Comparison of ENCODE assay signal across 8 cellular contexts in genomic region chr2:137888845-137889244, GRCh38.
DNase-seq lines count a peak whose midpoint lies in the region; ATAC-seq, FAIRE-seq and TF ChIP-seq lines count a peak whose summit lies in the region.

No MANE protein-coding gene starts in this region.

- WGBS in small intestine, 3 donors: 18 to 28% (median 27%) methylated on average over 8 of the region's 8 CpGs

- no peak overlapping the region for H3K4me3 Mint-ChIP-seq in activated T-helper 2 cell treated with anti-CD3 and anti-CD28 coated beads, Interferon-gamma antibody, Interleukin-2, Interleukin-4, amounts not matched to agents 10 μg/mL and 5 μg/mL and 100 μg/mL, durations not matched to agents 14 hours and 24 hours and 36 hours (ENCODE audit: low read depth)

- H3K4me3 ChIP-seq in GM12865 (ENCODE audit: low read depth, low read length) (no peak overlapping the region), fibroblast of mammary gland (ENCODE audit: control insufficient read depth, low read depth, low read length) (no peak overlapping the region), small intestine (ENCODE audit: low read depth in 1 of 2, low read length in 2 of 2) (no peak overlapping the region)

- H3K27ac ChIP-seq in small intestine (ENCODE audit: low read depth in 1 of 2, low read length in 1 of 2): no peak overlapping the region

- ATAC-seq in GM18861 (IDR thresholded peaks at IDR 0.05; ENCODE audit: unreplicated experiment): no peak

- H3K27me3 Mint-ChIP-seq in activated T-helper 2 cell treated with anti-CD3 and anti-CD28 coated beads, Interferon-gamma antibody, Interleukin-2, Interleukin-4, amounts not matched to agents 10 μg/mL and 5 μg/mL and 100 μg/mL, durations not matched to agents 14 hours and 24 hours and 36 hours (ENCODE audit: low read depth): no peaks in the 10 kb centered on the region

- no peak overlapping the region for H3K27ac Mint-ChIP-seq in activated T-helper 2 cell treated with anti-CD3 and anti-CD28 coated beads, Interferon-gamma antibody, Interleukin-2, Interleukin-4, amounts not matched to agents 10 μg/mL and 5 μg/mL and 100 μg/mL, durations not matched to agents 14 hours and 24 hours and 36 hours

- H3K36me3 Mint-ChIP-seq in activated T-helper 2 cell treated with anti-CD3 and anti-CD28 coated beads, Interferon-gamma antibody, Interleukin-2, Interleukin-4, amounts not matched to agents 10 μg/mL and 5 μg/mL and 100 μg/mL, durations not matched to agents 14 hours and 24 hours and 36 hours (ENCODE audit: low read depth): no peaks in the 10 kb centered on the region

- intact Hi-C loops in activated T-helper 2 cell treated with anti-CD3 and anti-CD28 coated beads, Interferon-gamma antibody, Interleukin-2, Interleukin-4, amounts not matched to agents 10 μg/mL and 5 μg/mL and 100 μg/mL, durations not matched to agents 14 hours and 24 hours and 36 hours (cut with micrococcal nuclease): no loop called here

- TF ChIP-seq CTCF in GM12865 (IDR thresholded peaks at IDR 0.05; ENCODE audit: insufficient read depth, low read depth, low read length, missing control alignments) (peak; percentile 29), fibroblast of mammary gland (conservative IDR thresholded peaks at IDR 0.05; ENCODE audit: control insufficient read depth, insufficient read depth, low read depth, low read length) (peak; percentile 42)

- H3K27me3 ChIP-seq in small intestine (ENCODE audit: control insufficient read depth in 2 of 2, insufficient read depth in 2 of 2, low read length in 2 of 2): peaks cover 0 to 1% of the 10 kb centered on the region in 2 donors

- no peaks in the 10 kb centered on the region for H3K4me1 Mint-ChIP-seq in activated T-helper 2 cell treated with anti-CD3 and anti-CD28 coated beads, Interferon-gamma antibody, Interleukin-2, Interleukin-4, amounts not matched to agents 10 μg/mL and 5 μg/mL and 100 μg/mL, durations not matched to agents 14 hours and 24 hours and 36 hours (ENCODE audit: low read depth)

- H3K36me3 ChIP-seq in small intestine (ENCODE audit: control insufficient read depth in 2 of 2, insufficient read depth in 2 of 2, low read length in 2 of 2): no peaks in the 10 kb centered on the region

- no peaks in the 10 kb centered on the region for H3K9me3 Mint-ChIP-seq in activated T-helper 2 cell treated with anti-CD3 and anti-CD28 coated beads, Interferon-gamma antibody, Interleukin-2, Interleukin-4, amounts not matched to agents 10 μg/mL and 5 μg/mL and 100 μg/mL, durations not matched to agents 14 hours and 24 hours and 36 hours

- DNase-seq in A172 (ENCODE audit: low spot score) (peak; percentile 57), GM12865 (ENCODE audit: low read depth) (peak; percentile 32), NCI-H69 (lab: John Stamatoyannopoulos, UW) (peak; percentile 72), fibroblast of mammary gland (ENCODE audit: low read depth) (peak; percentile 10), small intestine (peak; percentile 28)
- no peak for DNase-seq in stimulated activated CD4-positive, alpha-beta T cell treated with anti-CD3 and anti-CD28 coated beads, Interleukin-2, amount 100 ng/mL, for 48 hours
- DNase-seq in activated T-helper 2 cell treated with anti-CD3 and anti-CD28 coated beads, Interferon-gamma antibody, Interleukin-2, Interleukin-4, amounts not matched to agents 10 μg/mL and 5 μg/mL and 100 μg/mL, durations not matched to agents 14 hours and 24 hours and 36 hours (ENCODE audit: low spot score): no peak

- no peaks in the 10 kb centered on the region for H3K4me1 ChIP-seq in small intestine (ENCODE audit: control insufficient read depth in 2 of 2, insufficient read depth in 1 of 2, low read depth in 1 of 2, low read length in 1 of 2)

- no peaks in the 10 kb centered on the region for H3K9me3 ChIP-seq in small intestine (ENCODE audit: control insufficient read depth, low read depth)

- no peak for FAIRE-seq in small intestine (lab: Jason Lieb, UNC)

Comparison
In these comparisons a context has a peak if more than half of its experiments do, and no peak if none do; other contexts are left out.
1. DNase-seq: peak in A172 (single experiment), GM12865 (single experiment), NCI-H69 (single experiment), fibroblast of mammary gland (single experiment) and small intestine (single experiment); none in stimulated activated CD4-positive, alpha-beta T cell treated with anti-CD3 and anti-CD28 coated beads, Interleukin-2, amount 100 ng/mL, for 48 hours (0 of 2) and activated T-helper 2 cell treated with anti-CD3 and anti-CD28 coated beads, Interferon-gamma antibody, Interleukin-2, Interleukin-4, amounts not matched to agents 10 μg/mL and 5 μg/mL and 100 μg/mL, durations not matched to agents 14 hours and 24 hours and 36 hours (single experiment).